ENCODE assay signal across 40 cellular contexts in genomic region chr12:46888568-46888967, GRCh38.
"Had no signal": no experiment of that assay in that cellular context is flagged by ENCODE, and none has a peak within 500 bp of the region (broad histone marks: within the 10 kb centered on the region; RNA-seq: fewer than 3 reads in every experiment).

No MANE protein-coding gene starts in this region.

- H3K4me3 Mint-ChIP-seq: activated CD4-positive, alpha-beta memory T cell treated with anti-CD3 and anti-CD28 coated beads, Interleukin-2, amount 10 ng/mL, durations not matched to agents 7 days and 5 days; activated CD4-positive, alpha-beta T cell treated with anti-CD3 and anti-CD28 coated beads for 36 hours; activated CD4-positive, alpha-beta T cell treated with anti-CD3 and anti-CD28 coated beads, Interleukin-2, amount 10 ng/mL, durations not matched to agents 7 days and 5 days; activated CD8-positive, alpha-beta memory T cell treated with anti-CD3 and anti-CD28 coated beads, Interleukin-2, amount 10 ng/mL, durations not matched to agents 7 days and 5 days; activated CD8-positive, alpha-beta T cell treated with anti-CD3 and anti-CD28 coated beads, Interleukin-2, amount 10 ng/mL, durations not matched to agents 7 days and 5 days; activated naive CD4-positive, alpha-beta T cell treated with anti-CD3 and anti-CD28 coated beads, Interleukin-2, amount 10 ng/mL, durations not matched to agents 7 days and 5 days; activated naive CD4-positive, alpha-beta T cell treated with anti-CD3 and anti-CD28 coated beads, Interleukin-2, amount 50 U/mL, for 24 hours; activated naive CD8-positive, alpha-beta T cell; activated naive CD8-positive, alpha-beta T cell treated with anti-CD3 and anti-CD28 coated beads, Interleukin-2, amount 10 ng/mL, durations not matched to agents 7 days and 5 days; activated naive CD8-positive, alpha-beta T cell treated with anti-CD3 and anti-CD28 coated beads, Interleukin-2, amount 50 U/mL, for 24 hours; activated T-cell treated with anti-CD3 and anti-CD28 coated beads, Interleukin-2, amount 50 U/mL, for 24 hours; brain; central memory CD8-positive, alpha-beta T cell; T-helper 1 cell treated with Interleukin-12 subunit alpha and Interleukin-12 subunit beta and Interleukin-4 antibody, amounts not matched to agents 30 μg/mL and 1 μg/mL, for 36 hours; T-helper 2 cell treated with Interferon-gamma antibody and Interleukin-4, amounts not matched to agents 5 μg/mL and 100 μg/mL, for 36 hours; WTC11 had no signal

- H3K27ac ChIP-seq: ascending aorta, cardiac muscle cell, WERI-Rb-1 had no signal

- H3K36me3 ChIP-seq: ascending aorta, cardiac muscle cell, WERI-Rb-1 had no signal

- H3K27me3 ChIP-seq: ascending aorta, cardiac muscle cell had no signal

- H3K9me3 Mint-ChIP-seq: activated CD4-positive, alpha-beta memory T cell treated with anti-CD3 and anti-CD28 coated beads, Interleukin-2, amount 10 ng/mL, durations not matched to agents 7 days and 5 days; activated naive CD4-positive, alpha-beta T cell treated with anti-CD3 and anti-CD28 coated beads, Interleukin-2, amount 10 ng/mL, durations not matched to agents 7 days and 5 days; activated naive CD4-positive, alpha-beta T cell treated with anti-CD3 and anti-CD28 coated beads, Interleukin-2, amount 50 U/mL, for 24 hours; activated naive CD8-positive, alpha-beta T cell treated with anti-CD3 and anti-CD28 coated beads, Interleukin-2, amount 10 ng/mL, durations not matched to agents 7 days and 5 days; activated naive CD8-positive, alpha-beta T cell treated with anti-CD3 and anti-CD28 coated beads, Interleukin-2, amount 50 U/mL, for 24 hours; activated T-cell treated with anti-CD3 and anti-CD28 coated beads, Interleukin-2, amount 50 U/mL, for 24 hours; brain; central memory CD8-positive, alpha-beta T cell; T-helper 2 cell treated with Interferon-gamma antibody and Interleukin-4, amounts not matched to agents 5 μg/mL and 100 μg/mL, for 36 hours; WTC11 had no signal

- H3K27ac Mint-ChIP-seq: activated CD4-positive, alpha-beta memory T cell treated with anti-CD3 and anti-CD28 coated beads, Interleukin-2, amount 10 ng/mL, durations not matched to agents 7 days and 5 days; activated CD4-positive, alpha-beta T cell treated with anti-CD3 and anti-CD28 coated beads for 36 hours; activated CD4-positive, alpha-beta T cell treated with anti-CD3 and anti-CD28 coated beads, Interleukin-2, amount 10 ng/mL, durations not matched to agents 7 days and 5 days; activated CD8-positive, alpha-beta memory T cell treated with anti-CD3 and anti-CD28 coated beads, Interleukin-2, amount 10 ng/mL, durations not matched to agents 7 days and 5 days; activated CD8-positive, alpha-beta T cell treated with anti-CD3 and anti-CD28 coated beads, Interleukin-2, amount 10 ng/mL, durations not matched to agents 7 days and 5 days; activated naive CD4-positive, alpha-beta T cell treated with anti-CD3 and anti-CD28 coated beads, Interleukin-2, amount 10 ng/mL, durations not matched to agents 7 days and 5 days; activated naive CD4-positive, alpha-beta T cell treated with anti-CD3 and anti-CD28 coated beads, Interleukin-2, amount 50 U/mL, for 24 hours; activated naive CD8-positive, alpha-beta T cell; activated naive CD8-positive, alpha-beta T cell treated with anti-CD3 and anti-CD28 coated beads, Interleukin-2, amount 10 ng/mL, durations not matched to agents 7 days and 5 days; activated naive CD8-positive, alpha-beta T cell treated with anti-CD3 and anti-CD28 coated beads, Interleukin-2, amount 50 U/mL, for 24 hours; activated T-cell treated with anti-CD3 and anti-CD28 coated beads, Interleukin-2, amount 50 U/mL, for 24 hours; activated T-helper 2 cell treated with anti-CD3 and anti-CD28 coated beads, Interferon-gamma antibody, Interleukin-2, Interleukin-4, amounts not matched to agents 10 μg/mL and 5 μg/mL and 100 μg/mL, durations not matched to agents 14 hours and 24 hours and 36 hours; brain; T-helper 1 cell treated with Interleukin-12 subunit alpha and Interleukin-12 subunit beta and Interleukin-4 antibody, amounts not matched to agents 30 μg/mL and 1 μg/mL, for 36 hours; T-helper 2 cell treated with Interferon-gamma antibody and Interleukin-4, amounts not matched to agents 5 μg/mL and 100 μg/mL, for 36 hours; WTC11 had no signal

- H3K27me3 Mint-ChIP-seq: activated CD4-positive, alpha-beta memory T cell treated with anti-CD3 and anti-CD28 coated beads, Interleukin-2, amount 10 ng/mL, durations not matched to agents 7 days and 5 days; activated naive CD8-positive, alpha-beta T cell treated with anti-CD3 and anti-CD28 coated beads, Interleukin-2, amount 10 ng/mL, durations not matched to agents 7 days and 5 days had no signal

- H3K4me3 ChIP-seq: ascending aorta, cardiac muscle cell had no signal

- FAIRE-seq: bronchial epithelial cell, TTC549 had no signal

- ATAC-seq: activated CD4-positive, alpha-beta T cell treated with anti-CD3 and anti-CD28 coated beads for 36 hours; activated CD4-positive, CD25-positive, alpha-beta regulatory T cell treated with anti-CD3 and anti-CD28 coated beads, Interleukin-2, amount 50 U/mL, for 24 hours; activated CD8-positive, alpha-beta memory T cell treated with anti-CD3 and anti-CD28 coated beads, Interleukin-2, amount 10 ng/mL, durations not matched to agents 7 days and 5 days; activated CD8-positive, alpha-beta T cell treated with anti-CD3 and anti-CD28 coated beads, Interleukin-2, amount 10 ng/mL, durations not matched to agents 7 days and 5 days; activated naive CD8-positive, alpha-beta T cell treated with anti-CD3 and anti-CD28 coated beads, Interleukin-2, amount 50 U/mL, for 24 hours; WTC11 had no signal

- H3K4me1 Mint-ChIP-seq: activated CD4-positive, alpha-beta memory T cell treated with anti-CD3 and anti-CD28 coated beads, Interleukin-2, amount 10 ng/mL, durations not matched to agents 7 days and 5 days; activated CD4-positive, alpha-beta T cell treated with anti-CD3 and anti-CD28 coated beads for 36 hours; activated CD4-positive, alpha-beta T cell treated with anti-CD3 and anti-CD28 coated beads, Interleukin-2, amount 10 ng/mL, durations not matched to agents 7 days and 5 days; activated CD8-positive, alpha-beta memory T cell treated with anti-CD3 and anti-CD28 coated beads, Interleukin-2, amount 10 ng/mL, durations not matched to agents 7 days and 5 days; activated naive CD4-positive, alpha-beta T cell treated with anti-CD3 and anti-CD28 coated beads, Interleukin-2, amount 10 ng/mL, durations not matched to agents 7 days and 5 days; activated naive CD4-positive, alpha-beta T cell treated with anti-CD3 and anti-CD28 coated beads, Interleukin-2, amount 50 U/mL, for 24 hours; activated naive CD8-positive, alpha-beta T cell treated with anti-CD3 and anti-CD28 coated beads, Interleukin-2, amount 10 ng/mL, durations not matched to agents 7 days and 5 days; activated naive CD8-positive, alpha-beta T cell treated with anti-CD3 and anti-CD28 coated beads, Interleukin-2, amount 50 U/mL, for 24 hours; brain; central memory CD8-positive, alpha-beta T cell; WTC11 had no signal

- DNase-seq: activated CD4-positive, alpha-beta memory T cell treated with anti-CD3 and anti-CD28 coated beads, Interleukin-2, amount 10 ng/mL, durations not matched to agents 7 days and 5 days; activated CD4-positive, alpha-beta T cell treated with anti-CD3 and anti-CD28 coated beads for 1 hour; activated CD4-positive, alpha-beta T cell treated with anti-CD3 and anti-CD28 coated beads for 36 hours; activated CD4-positive, alpha-beta T cell treated with anti-CD3 and anti-CD28 coated beads for 48 hours; activated CD4-positive, alpha-beta T cell treated with anti-CD3 and anti-CD28 coated beads, Interleukin-2, amount 10 ng/mL, durations not matched to agents 7 days and 5 days; activated CD4-positive, alpha-beta T cell treated with anti-CD3 and anti-CD28 coated beads, Interleukin-2, amount 50 U/mL, for 48 hours; activated CD4-positive, CD25-positive, alpha-beta regulatory T cell; activated CD8-positive, alpha-beta memory T cell treated with anti-CD3 and anti-CD28 coated beads for 24 hours; activated CD8-positive, alpha-beta memory T cell treated with anti-CD3 and anti-CD28 coated beads, Interleukin-2, amount 10 ng/mL, durations not matched to agents 7 days and 5 days; activated CD8-positive, alpha-beta memory T cell treated with anti-CD3 and anti-CD28 coated beads, Interleukin-2, amount 50 U/mL, for 48 hours; activated CD8-positive, alpha-beta T cell treated with anti-CD3 and anti-CD28 coated beads, Interleukin-2, amount 10 ng/mL, durations not matched to agents 7 days and 5 days; activated effector memory CD4-positive, alpha-beta T cell treated with Interleukin-2 at 50 U/mL for 16 hours; activated gamma-delta T cell; activated naive CD4-positive, alpha-beta T cell treated with anti-CD3 and anti-CD28 coated beads, Interleukin-2, amount 10 ng/mL, durations not matched to agents 7 days and 5 days; activated naive CD4-positive, alpha-beta T cell treated with Interleukin-2 at 50 U/mL for 16 hours; activated naive CD8-positive, alpha-beta T cell treated with anti-CD3 and anti-CD28 coated beads, Interleukin-2, amount 10 ng/mL, durations not matched to agents 7 days and 5 days; activated naive CD8-positive, alpha-beta T cell treated with anti-CD3 and anti-CD28 coated beads, Interleukin-2, amount 50 U/mL, for 24 hours; activated T-cell treated with anti-CD3 and anti-CD28 coated beads, Interleukin-2, amount 50 U/mL, for 24 hours; activated T-cell treated with anti-CD3 and anti-CD28 coated beads, Interleukin-2, amount 50 U/mL, for 48 hours; amygdala; anterior cingulate cortex; caudate nucleus; cerebellar nuclear complex; T-helper 1 cell; T-helper 2 cell; T-helper 9 cell; WERI-Rb-1 had no signal

- H3K36me3 Mint-ChIP-seq: activated CD8-positive, alpha-beta memory T cell treated with anti-CD3 and anti-CD28 coated beads, Interleukin-2, amount 10 ng/mL, durations not matched to agents 7 days and 5 days; activated naive CD4-positive, alpha-beta T cell treated with anti-CD3 and anti-CD28 coated beads, Interleukin-2, amount 10 ng/mL, durations not matched to agents 7 days and 5 days; activated naive CD4-positive, alpha-beta T cell treated with anti-CD3 and anti-CD28 coated beads, Interleukin-2, amount 50 U/mL, for 24 hours; activated naive CD8-positive, alpha-beta T cell; activated naive CD8-positive, alpha-beta T cell treated with anti-CD3 and anti-CD28 coated beads, Interleukin-2, amount 10 ng/mL, durations not matched to agents 7 days and 5 days; brain; WTC11 had no signal

- H3K9me3 ChIP-seq: ascending aorta had no signal

- H3K4me1 ChIP-seq: ascending aorta had no signal
